16 cellular contexts compared by ENCODE assay signal in genomic region chr15:43107741-43108140, GRCh38. TPM values are rescaled to one million over a fixed set of nuclear protein-coding genes. Genes with fewer than 3 reads are reported as not detected.
A peak's percentile ranks its signal among the peaks of the same experiment; 100 is the strongest.
DNase-seq lines count a peak whose midpoint lies in the region; ATAC-seq and TF ChIP-seq lines count a peak whose summit lies in the region.
"Had no signal": no experiment of that assay in that cellular context is flagged by ENCODE, and none has a peak within 500 bp of the region (broad histone marks: within the 10 kb centered on the region; RNA-seq: fewer than 3 reads in every experiment).

No MANE protein-coding gene starts in this region.

- no peak overlapping the region for H3K4me3 Mint-ChIP-seq in T-helper 17 cell
- H3K4me3 Mint-ChIP-seq: CD8-positive, alpha-beta T cell; H9 had no signal

- peaks cover under 1% of the 10 kb centered on the region for H3K36me3 Mint-ChIP-seq in T-helper 17 cell (ENCODE audit: low read depth)

- DNase-seq in NOMO-1 treated with DMSO at 0.1 percent for 48 hours (lab: John Stamatoyannopoulos, UW; ENCODE audit: unreplicated experiment) = peak; percentile 50
- DNase-seq in NOMO-1 treated with dmso at 0.1 percent for 144 hours (lab: John Stamatoyannopoulos, UW; ENCODE audit: unreplicated experiment) = no peak
- DNase-seq in HL-60 (ENCODE audit: low read depth in 1 of 2, low spot score in 1 of 2) = peak in 1 of 2 experiments; percentile 49
- no peak for DNase-seq in T-helper 17 cell
- DNase-seq in central memory CD4-positive, alpha-beta T cell = no peak
- DNase-seq in mucosa of descending colon = no peak
- DNase-seq: 8988T; CD8-positive, alpha-beta T cell; COR-L47; DND-41; GDM1; GOT3; H9 had no signal

- TF ChIP-seq CTCF in HL-60 (IDR thresholded peaks at IDR 0.05; ENCODE audit: insufficient read depth, low read length) (no peak), mucosa of descending colon (IDR thresholded peaks at IDR 0.05) (no peak)

- H3K36me3 ChIP-seq in mucosa of descending colon (ENCODE audit: low read depth) = no peaks in the 10 kb centered on the region

- H3K27me3 Mint-ChIP-seq in T-helper 17 cell = no peaks in the 10 kb centered on the region
- H3K27me3 Mint-ChIP-seq: IgD-negative memory B cell had no signal

- intact Hi-C loops in mucosa of descending colon (cut with DNase I, micrococcal nuclease) = no loop called here

- H3K4me1 ChIP-seq in mucosa of descending colon (ENCODE audit: low read depth) = peaks cover 13% of the 10 kb centered on the region

- H3K9me3 ChIP-seq in T-helper 17 cell (ENCODE audit: control insufficient read depth, low read length, poor library complexity, severe bottlenecking) = no peaks in the 10 kb centered on the region
- no peaks in the 10 kb centered on the region for H3K9me3 ChIP-seq in mucosa of descending colon
- H3K9me3 ChIP-seq: BLaER1 treated with 17β-estradiol and CSF1 and Interleukin-3, amounts not matched to agents 10 nM and 100 nM had no signal

- H3K4me1 Mint-ChIP-seq in T-helper 17 cell = peaks cover 28% of the 10 kb centered on the region

- no peak overlapping the region for H3K4me3 ChIP-seq in HL-60 (replicated peaks; ENCODE audit: insufficient read depth, low read length)
- H3K4me3 ChIP-seq in mucosa of descending colon = no peak overlapping the region
- H3K4me3 ChIP-seq: BLaER1 treated with 17β-estradiol and CSF1 and Interleukin-3, amounts not matched to agents 10 nM and 100 nM had no signal

- H3K27me3 ChIP-seq in HL-60 (ENCODE audit: insufficient read depth, poor library complexity, severe bottlenecking) = no peaks in the 10 kb centered on the region
- H3K27me3 ChIP-seq: BLaER1 treated with 17β-estradiol and CSF1 and Interleukin-3, amounts not matched to agents 10 nM and 100 nM had no signal

- H3K27ac ChIP-seq in HL-60 (replicated peaks) = peak overlapping the region; percentile 70
- H3K27ac ChIP-seq: BLaER1 treated with 17β-estradiol and CSF1 and Interleukin-3, amounts not matched to agents 10 nM and 100 nM had no signal

- H3K27ac Mint-ChIP-seq in T-helper 17 cell = peak overlapping the region; percentile 99
- H3K27ac Mint-ChIP-seq: CD8-positive, alpha-beta T cell; H9 had no signal

- no peak for ATAC-seq in T-helper 17 cell
- no peak for ATAC-seq in mucosa of descending colon
- no peak for ATAC-seq in HG03432 (IDR thresholded peaks at IDR 0.05; ENCODE audit: unreplicated experiment)
- ATAC-seq: CD8-positive, alpha-beta T cell had no signal

RNA-seq across cellular contexts. Expression of gene UBR1, which starts 1.9 kb away (rescaled TPM):
- total RNA-seq in T-helper 17 cell = 10 to 100 TPM; 42.4 to 56.7 TPM
- total RNA-seq in mucosa of descending colon = 10 to 100 TPM; 20.3 to 37.0 (median 26.8) TPM

RNA-seq across cellular contexts. Expression of gene TMEM62, which starts 25.6 kb away (rescaled TPM):
- total RNA-seq in T-helper 17 cell (10 to 100 TPM; 22.9 to 26.7 TPM), mucosa of descending colon (10 to 100 TPM; 26.8 to 43.7 (median 34.9) TPM)
